ENCODE assay signal across 20 cellular contexts in genomic region chr22:44906248-44906936, GRCh38.
"Had no signal": no experiment of that assay in that cellular context is flagged by ENCODE, and none has a peak within 500 bp of the region (broad histone marks: within the 10 kb centered on the region; RNA-seq: fewer than 3 reads in every experiment).

No MANE protein-coding gene starts in this region.

- H3K36me3 ChIP-seq: adrenal gland had no signal

- H3K27me3 ChIP-seq: adrenal gland had no signal

- H3K4me1 ChIP-seq: adrenal gland had no signal

- ATAC-seq: activated T-cell treated with anti-CD3 and anti-CD28 coated beads, Interleukin-2, amount 50 U/mL, for 4 hours; activated T-helper 17 cell treated with anti-CD3 and anti-CD28 coated beads, Interleukin-2, amount 50 U/mL, for 72 hours had no signal

- H3K4me3 Mint-ChIP-seq: activated B cell treated with CpG ODN at 0.5 μM for 24 hours; activated CD4-positive, alpha-beta memory T cell treated with anti-CD3 and anti-CD28 coated beads for 36 hours; activated CD4-positive, alpha-beta T cell treated with anti-CD3 and anti-CD28 coated beads, Interleukin-2, amount 10 ng/mL, durations not matched to agents 7 days and 5 days; activated naive CD8-positive, alpha-beta T cell treated with anti-CD3 and anti-CD28 coated beads, Interleukin-2, amount 10 ng/mL, durations not matched to agents 7 days and 5 days; activated T-cell treated with anti-CD3 and anti-CD28 coated beads, Interleukin-2, amount 50 U/mL, for 4 hours; activated T-helper 17 cell treated with anti-CD3 and anti-CD28 coated beads, Interleukin-2, amount 50 U/mL, for 72 hours; T-helper 1 cell treated with Interleukin-12 subunit alpha and Interleukin-12 subunit beta and Interleukin-4 antibody, amounts not matched to agents 30 μg/mL and 1 μg/mL, for 36 hours had no signal

- H3K27ac ChIP-seq: adrenal gland had no signal

- H3K27ac Mint-ChIP-seq: activated B cell treated with CpG ODN at 0.5 μM for 24 hours; activated CD4-positive, alpha-beta memory T cell treated with anti-CD3 and anti-CD28 coated beads for 36 hours; activated CD4-positive, alpha-beta T cell treated with anti-CD3 and anti-CD28 coated beads, Interleukin-2, amount 10 ng/mL, durations not matched to agents 7 days and 5 days; activated naive CD8-positive, alpha-beta T cell treated with anti-CD3 and anti-CD28 coated beads, Interleukin-2, amount 10 ng/mL, durations not matched to agents 7 days and 5 days; activated T-helper 17 cell treated with anti-CD3 and anti-CD28 coated beads, Interleukin-2, amount 50 U/mL, for 72 hours; T-helper 1 cell treated with Interleukin-12 subunit alpha and Interleukin-12 subunit beta and Interleukin-4 antibody, amounts not matched to agents 30 μg/mL and 1 μg/mL, for 36 hours had no signal

- H3K4me3 ChIP-seq: adrenal gland had no signal

- DNase-seq: activated B cell treated with CpG ODN at 0.5 μM for 24 hours; activated CD4-positive, alpha-beta memory T cell treated with anti-CD3 and anti-CD28 coated beads for 36 hours; activated CD4-positive, alpha-beta T cell treated with anti-CD3 and anti-CD28 coated beads, Interleukin-2, amount 10 ng/mL, durations not matched to agents 7 days and 5 days; activated CD8-positive, alpha-beta memory T cell treated with anti-CD3 and anti-CD28 coated beads for 24 hours; activated naive CD4-positive, alpha-beta T cell treated with anti-CD3 and anti-CD28 coated beads, Interleukin-2, amount 50 U/mL, for 16 hours; activated naive CD8-positive, alpha-beta T cell treated with anti-CD3 and anti-CD28 coated beads, Interleukin-2, amount 10 ng/mL, durations not matched to agents 7 days and 5 days; activated T-cell treated with anti-CD3 and anti-CD28 coated beads, Interleukin-2, amount 50 U/mL, for 4 hours; anterior cingulate cortex; central memory CD4-positive, alpha-beta T cell; MM.1S; NCI-H1105; NCI-H1436 treated with DMSO at 0.1 percent for 48 hours; NCI-H187; NCI-H2081 treated with DMSO at 0.1 percent for 48 hours; NCI-H446; NCI-H524; SHP77 treated with DMSO at 0.1 percent for 48 hours had no signal

- H3K4me1 Mint-ChIP-seq: activated B cell treated with CpG ODN at 0.5 μM for 24 hours; activated CD4-positive, alpha-beta T cell treated with anti-CD3 and anti-CD28 coated beads, Interleukin-2, amount 10 ng/mL, durations not matched to agents 7 days and 5 days; activated naive CD8-positive, alpha-beta T cell treated with anti-CD3 and anti-CD28 coated beads, Interleukin-2, amount 10 ng/mL, durations not matched to agents 7 days and 5 days; activated T-helper 17 cell treated with anti-CD3 and anti-CD28 coated beads, Interleukin-2, amount 50 U/mL, for 72 hours had no signal

- H3K36me3 Mint-ChIP-seq: activated CD4-positive, alpha-beta memory T cell treated with anti-CD3 and anti-CD28 coated beads for 36 hours; activated naive CD8-positive, alpha-beta T cell treated with anti-CD3 and anti-CD28 coated beads, Interleukin-2, amount 10 ng/mL, durations not matched to agents 7 days and 5 days had no signal
